ENCODE assay signal across 17 cellular contexts in genomic region chr2:150997702-150998480, GRCh38.
A peak's percentile ranks its signal among the peaks of the same experiment; 100 is the strongest.
DNase-seq lines count a peak whose midpoint lies in the region; ATAC-seq and TF ChIP-seq lines count a peak whose summit lies in the region.
"Had no signal": no experiment of that assay in that cellular context is flagged by ENCODE, and none has a peak within 500 bp of the region (broad histone marks: within the 10 kb centered on the region; RNA-seq: fewer than 3 reads in every experiment).

No MANE protein-coding gene starts in this region.

- TF ChIP-seq RAD21 in IMR-90 (IDR thresholded peaks at IDR 0.05; ENCODE audit: low read length) = no peak

- H3K4me3 Mint-ChIP-seq in endodermal cell (no peak overlapping the region), glutamatergic neuron (ENCODE audit: unreplicated experiment) (no peak overlapping the region)
- no peak overlapping the region for H3K4me3 Mint-ChIP-seq in naive thymus-derived CD4-positive, alpha-beta T cell
- H3K4me3 Mint-ChIP-seq: T-helper 2 cell treated with Interferon-gamma antibody and Interleukin-4, amounts not matched to agents 5 μg/mL and 100 μg/mL, for 36 hours had no signal

- H3K9ac ChIP-seq in IMR-90 (ENCODE audit: low read depth, low read length) (no peak overlapping the region), endodermal cell (ENCODE audit: extremely low read depth, low read length, poor library complexity, severe bottlenecking) (no peak overlapping the region), neuronal stem cell (ENCODE audit: low read depth, low read length, poor library complexity) (no peak overlapping the region)
- H3K9ac ChIP-seq: BLaER1 treated with 17β-estradiol and CSF1 and Interleukin-3, amounts not matched to agents 10 nM and 100 nM had no signal

- H2AK9ac ChIP-seq in IMR-90 (replicated peaks; ENCODE audit: low read depth, low read length, poor library complexity) = no peak overlapping the region

- H4K8ac ChIP-seq in IMR-90 (ENCODE audit: low read depth in 2 of 2, low read length in 2 of 2) = no peak overlapping the region
- H4K8ac ChIP-seq in neuronal stem cell (ENCODE audit: low read depth, low read length) = no peak overlapping the region

- no peak overlapping the region for H2AK5ac ChIP-seq in IMR-90 (ENCODE audit: low read depth, low read length)
- H2AK5ac ChIP-seq in neuronal stem cell (ENCODE audit: low read depth, low read length) = no peak overlapping the region

- H3K9me1 ChIP-seq in IMR-90 (ENCODE audit: insufficient read depth, low read length) = no peaks in the 10 kb centered on the region

- ATAC-seq in IMR-90 (ENCODE audit: low read depth) (no peak), HG03565 (IDR thresholded peaks at IDR 0.05; ENCODE audit: unreplicated experiment) (no peak)
- no peak for ATAC-seq in naive thymus-derived CD4-positive, alpha-beta T cell
- ATAC-seq: foreskin keratinocyte, mucosa of descending colon had no signal

- H3K27me3 Mint-ChIP-seq in endodermal cell (ENCODE audit: insufficient read depth) = no peaks in the 10 kb centered on the region
- peaks cover 0 to 6% (median 4%) of the 10 kb centered on the region in 5 donors for H3K27me3 Mint-ChIP-seq in naive thymus-derived CD4-positive, alpha-beta T cell
- no peaks in the 10 kb centered on the region for H3K27me3 Mint-ChIP-seq in glutamatergic neuron (ENCODE audit: unreplicated experiment)

- in situ Hi-C loops in IMR-90 (cut with MboI; ENCODE audit: low sequenced_read_pairs) = no loop called here

- intact Hi-C loops in IMR-90 (cut with micrococcal nuclease) = no loop called here
- intact Hi-C loops in naive thymus-derived CD4-positive, alpha-beta T cell (cut with micrococcal nuclease) = loop anchor here in 1 of 2 donors (10.0 kb wide), 1 partner anchor 1243 kb away; no protein-coding TSS in a partner anchor

- H2BK120ac ChIP-seq in IMR-90 (ENCODE audit: low read depth, low read length) (no peak overlapping the region), neuronal stem cell (ENCODE audit: low read depth, low read length) (no peak overlapping the region)

- no peak overlapping the region for H2AFZ ChIP-seq in IMR-90 (replicated peaks; ENCODE audit: low read length, poor library complexity)
- H2AFZ ChIP-seq in neuronal stem cell (ENCODE audit: low read length) = peak overlapping the region; percentile 3

- H2BK15ac ChIP-seq in IMR-90 (ENCODE audit: low read depth, low read length) = no peak overlapping the region
- no peak overlapping the region for H2BK15ac ChIP-seq in neuronal stem cell (ENCODE audit: low read length)

- TF ChIP-seq CTCF in IMR-90 (conservative IDR thresholded peaks at IDR 0.05; ENCODE audit: low read depth, low read length) = no peak
- no peak for TF ChIP-seq CTCF in endodermal cell (conservative IDR thresholded peaks at IDR 0.05)
- TF ChIP-seq CTCF in glutamatergic neuron (IDR thresholded peaks at IDR 0.05; ENCODE audit: partially characterized antibody, unreplicated experiment) = no peak

- CTCF ChIA-PET in IMR-90 (lab: Yijun Ruan, JAX) = no interaction called here
- CTCF ChIA-PET in naive thymus-derived CD4-positive, alpha-beta T cell (lab: Charles Lee) = no interaction called here

- no peaks in the 10 kb centered on the region for H3K4me1 Mint-ChIP-seq in endodermal cell
- no peaks in the 10 kb centered on the region for H3K4me1 Mint-ChIP-seq in naive thymus-derived CD4-positive, alpha-beta T cell
- peaks cover 3% of the 10 kb centered on the region for H3K4me1 Mint-ChIP-seq in glutamatergic neuron (ENCODE audit: low read depth, unreplicated experiment)

- WGBS in IMR-90 (ENCODE audit: extremely low coverage in 2 of 2, insufficient read length in 1 of 2), 2 experiments = no CpG with 5 or more reads among the region's 8 CpGs
- 90 to 97% methylated on average over 6 to 8 of the region's 8 CpGs for WGBS in endodermal cell (ENCODE audit: insufficient coverage in 1 of 2, insufficient read length in 1 of 2), 2 experiments
- no CpG with 5 or more reads among the region's 8 CpGs for WGBS in neuronal stem cell (ENCODE audit: extremely low coverage in 2 of 2, insufficient read length in 2 of 2, insufficient replicate concordance in 1 of 2), 2 donors

- H3K9me3 ChIP-seq in IMR-90 (ENCODE audit: control insufficient read depth, insufficient read depth, low read length) (no peaks in the 10 kb centered on the region), endodermal cell (ENCODE audit: control insufficient read depth, low read length) (no peaks in the 10 kb centered on the region), neuronal stem cell (replicated peaks in 1 of 2; ENCODE audit: control insufficient read depth in 2 of 2, insufficient read depth in 1 of 2, low read depth in 1 of 2, low read length in 2 of 2) (no peaks in the 10 kb centered on the region)
- H3K9me3 ChIP-seq in naive thymus-derived CD4-positive, alpha-beta T cell (ENCODE audit: control insufficient read depth in 2 of 3, low read length in 3 of 3) = no peaks in the 10 kb centered on the region
- H3K9me3 ChIP-seq: BLaER1 treated with 17β-estradiol and CSF1 and Interleukin-3, amounts not matched to agents 10 nM and 100 nM; mucosa of descending colon had no signal

- POLR2A ChIA-PET in IMR-90 (lab: Charles Lee; ENCODE audit: unreplicated experiment) = no interaction called here
- POLR2A ChIA-PET in naive thymus-derived CD4-positive, alpha-beta T cell (lab: Charles Lee) = no interaction called here

- no peak overlapping the region for H3K27ac Mint-ChIP-seq in endodermal cell
- no peak overlapping the region for H3K27ac Mint-ChIP-seq in naive thymus-derived CD4-positive, alpha-beta T cell
- no peak overlapping the region for H3K27ac Mint-ChIP-seq in glutamatergic neuron (ENCODE audit: unreplicated experiment)
- H3K27ac Mint-ChIP-seq: activated T-helper 2 cell treated with anti-CD3 and anti-CD28 coated beads, Interferon-gamma antibody, Interleukin-2, Interleukin-4, amounts not matched to agents 10 μg/mL and 5 μg/mL and 100 μg/mL, durations not matched to agents 14 hours and 24 hours and 36 hours; T-helper 2 cell treated with Interferon-gamma antibody and Interleukin-4, amounts not matched to agents 5 μg/mL and 100 μg/mL, for 36 hours had no signal

- H2BK12ac ChIP-seq in neuronal stem cell (ENCODE audit: low read length) = no peak overlapping the region

- BruUV-seq in IMR-90 (replicated peaks; lab: Mats Ljungman, UMichigan) = no TSS peak

- H3K4me1 ChIP-seq in IMR-90 (ENCODE audit: control insufficient read depth, insufficient read depth, low read length) (peaks cover 3% of the 10 kb centered on the region; the same call in 1 of the 2 replicates), endodermal cell (ENCODE audit: control insufficient read depth, insufficient read depth, low read length) (no peaks in the 10 kb centered on the region), neuronal stem cell (ENCODE audit: control insufficient read depth in 2 of 2, insufficient read depth in 1 of 2, low read depth in 1 of 2, low read length in 2 of 2) (no peaks in the 10 kb centered on the region)
- H3K4me1 ChIP-seq in naive thymus-derived CD4-positive, alpha-beta T cell (ENCODE audit: control insufficient read depth in 2 of 2, insufficient read depth in 2 of 2, low read length in 2 of 2) = no peaks in the 10 kb centered on the region
- H3K4me1 ChIP-seq: BLaER1 treated with 17β-estradiol and CSF1 and Interleukin-3, amounts not matched to agents 10 nM and 100 nM; foreskin keratinocyte had no signal

- H3K79me1 ChIP-seq in IMR-90 (ENCODE audit: low read depth in 1 of 2, low read length in 2 of 2) = no peaks in the 10 kb centered on the region
- H3K79me1 ChIP-seq in neuronal stem cell (ENCODE audit: low read depth, low read length) = no peaks in the 10 kb centered on the region

- TF ChIP-seq POLR2A in IMR-90 (IDR thresholded peaks at IDR 0.05; ENCODE audit: low read depth, low read length) = no peak

- H3K18ac ChIP-seq in IMR-90 (ENCODE audit: low read depth, low read length) (no peak overlapping the region), neuronal stem cell (ENCODE audit: low read length) (no peak overlapping the region)

- peak overlapping the region; percentile 36; the same call in 1 of the 2 replicates for H4K5ac ChIP-seq in IMR-90 (ENCODE audit: low read depth, low read length)

- H3K4ac ChIP-seq in IMR-90 (ENCODE audit: low read depth, low read length) (no peak overlapping the region), neuronal stem cell (ENCODE audit: low read length) (no peak overlapping the region)

- no peak overlapping the region; the same call in 1 of the 2 replicates for H4K91ac ChIP-seq in IMR-90 (ENCODE audit: insufficient read depth, low read depth, low read length)
- H4K91ac ChIP-seq in neuronal stem cell (ENCODE audit: low read depth, low read length, poor library complexity) = no peak overlapping the region

- no peak overlapping the region; the same call in 1 of the 2 replicates for H3K27ac ChIP-seq in IMR-90 (ENCODE audit: insufficient read depth, low read length)
- peak overlapping the region; percentile 54 for H3K27ac ChIP-seq in endodermal cell (ENCODE audit: low read depth, low read length)
- no peak overlapping the region for H3K27ac ChIP-seq in neuronal stem cell (replicated peaks; ENCODE audit: low read length)
- no peak overlapping the region for H3K27ac ChIP-seq in naive thymus-derived CD4-positive, alpha-beta T cell (ENCODE audit: low read depth, low read length)
- H3K27ac ChIP-seq: BLaER1 treated with 17β-estradiol and CSF1 and Interleukin-3, amounts not matched to agents 10 nM and 100 nM; cardiac muscle cell; foreskin keratinocyte had no signal

- H3K36me3 ChIP-seq in IMR-90 (ENCODE audit: control insufficient read depth, insufficient read depth, low read length) = no peaks in the 10 kb centered on the region
- no peaks in the 10 kb centered on the region for H3K36me3 ChIP-seq in endodermal cell (ENCODE audit: control insufficient read depth, insufficient read depth, low read length)
- H3K36me3 ChIP-seq in neuronal stem cell (replicated peaks in 1 of 2; ENCODE audit: control insufficient read depth in 2 of 2, insufficient read depth in 2 of 2, low read length in 2 of 2) = no peaks in the 10 kb centered on the region
- no peaks in the 10 kb centered on the region for H3K36me3 ChIP-seq in naive thymus-derived CD4-positive, alpha-beta T cell (ENCODE audit: control insufficient read depth in 2 of 3, insufficient read depth in 3 of 3, low read length in 3 of 3)
- H3K36me3 ChIP-seq: BLaER1 treated with 17β-estradiol and CSF1 and Interleukin-3, amounts not matched to agents 10 nM and 100 nM; cardiac muscle cell had no signal

- DNase-seq in DMS 273 (lab: John Stamatoyannopoulos, UW; ENCODE audit: unreplicated experiment) (peak; percentile 74), IMR-90 (no peak), endodermal cell (no peak), neuronal stem cell (ENCODE audit: low spot score) (no peak), glutamatergic neuron (no peak)
- DNase-seq in naive thymus-derived CD4-positive, alpha-beta T cell = no peak
- DNase-seq: activated CD4-positive, CD25-positive, alpha-beta regulatory T cell; effector CD4-positive, alpha-beta T cell; foreskin keratinocyte; mucosa of descending colon; Right ventricle myocardium superior; stimulated activated CD4-positive, alpha-beta T cell treated with anti-CD3 and anti-CD28 coated beads, Interleukin-2, amount 100 ng/mL, for 24 hours had no signal

- no peaks in the 10 kb centered on the region for H3K36me3 Mint-ChIP-seq in endodermal cell (ENCODE audit: low read depth)
- H3K36me3 Mint-ChIP-seq in naive thymus-derived CD4-positive, alpha-beta T cell = no peaks in the 10 kb centered on the region
- no peaks in the 10 kb centered on the region for H3K36me3 Mint-ChIP-seq in glutamatergic neuron (ENCODE audit: unreplicated experiment)

- H3K14ac ChIP-seq in IMR-90 (replicated peaks; ENCODE audit: low read depth, low read length) = no peak overlapping the region
- H3K14ac ChIP-seq in neuronal stem cell (ENCODE audit: low read length) = no peak overlapping the region

- dilution Hi-C loops in IMR-90 (cut with HindIII; ENCODE audit: low sequenced_read_pairs, unreplicated experiment) = no loop called here

- no peaks in the 10 kb centered on the region for H3K9me3 Mint-ChIP-seq in endodermal cell
- H3K9me3 Mint-ChIP-seq in naive thymus-derived CD4-positive, alpha-beta T cell = peaks cover 0 to 5% (median 0%) of the 10 kb centered on the region in 11 donors
- peaks cover 2% of the 10 kb centered on the region for H3K9me3 Mint-ChIP-seq in glutamatergic neuron (ENCODE audit: unreplicated experiment)
- H3K9me3 Mint-ChIP-seq: activated T-helper 2 cell treated with anti-CD3 and anti-CD28 coated beads, Interferon-gamma antibody, Interleukin-2, Interleukin-4, amounts not matched to agents 10 μg/mL and 5 μg/mL and 100 μg/mL, durations not matched to agents 14 hours and 24 hours and 36 hours; T-helper 2 cell treated with Interferon-gamma antibody and Interleukin-4, amounts not matched to agents 5 μg/mL and 100 μg/mL, for 36 hours had no signal

- H3K4me3 ChIP-seq in IMR-90 (ENCODE audit: insufficient read depth, low read depth, low read length) (no peak overlapping the region), endodermal cell (ENCODE audit: low read length) (no peak overlapping the region), neuronal stem cell (ENCODE audit: low read length in 2 of 2) (no peak overlapping the region)
- no peak overlapping the region for H3K4me3 ChIP-seq in naive thymus-derived CD4-positive, alpha-beta T cell (ENCODE audit: low read length)
- H3K4me3 ChIP-seq: BLaER1 treated with 17β-estradiol and CSF1 and Interleukin-3, amounts not matched to agents 10 nM and 100 nM; cardiac muscle cell; mucosa of descending colon had no signal

- no peak overlapping the region for H3K56ac ChIP-seq in IMR-90 (ENCODE audit: extremely low read depth, insufficient read depth, low read length)

- no peak overlapping the region for H3K23ac ChIP-seq in IMR-90 (ENCODE audit: low read depth, low read length)
- H3K23ac ChIP-seq in neuronal stem cell (ENCODE audit: low read depth, low read length, poor library complexity) = no peak overlapping the region

- H3K4me2 ChIP-seq in IMR-90 (ENCODE audit: low read depth, low read length) = no peak overlapping the region
- H3K4me2 ChIP-seq in neuronal stem cell (ENCODE audit: insufficient read depth, low read length, poor library complexity, severe bottlenecking) = no peak overlapping the region
- H3K4me2 ChIP-seq: BLaER1 treated with 17β-estradiol and CSF1 and Interleukin-3, amounts not matched to agents 10 nM and 100 nM had no signal

- H3K27me3 ChIP-seq in IMR-90 (ENCODE audit: control insufficient read depth, insufficient read depth, low read length) (no peaks in the 10 kb centered on the region), endodermal cell (ENCODE audit: control insufficient read depth, insufficient read depth, low read length, poor library complexity, severe bottlenecking) (no peaks in the 10 kb centered on the region), neuronal stem cell (ENCODE audit: control insufficient read depth in 3 of 3, insufficient read depth in 3 of 3, low read depth in 1 of 3, low read length in 3 of 3) (no peaks in the 10 kb centered on the region)
- H3K27me3 ChIP-seq in naive thymus-derived CD4-positive, alpha-beta T cell (ENCODE audit: control insufficient read depth in 2 of 2, insufficient read depth in 2 of 2, low read length in 2 of 2) = no peaks in the 10 kb centered on the region
- H3K27me3 ChIP-seq: BLaER1 treated with 17β-estradiol and CSF1 and Interleukin-3, amounts not matched to agents 10 nM and 100 nM; cardiac muscle cell; foreskin keratinocyte had no signal

- H2BK5ac ChIP-seq in IMR-90 (ENCODE audit: low read depth, low read length, poor library complexity, severe bottlenecking) (no peak overlapping the region), neuronal stem cell (ENCODE audit: low read length) (no peak overlapping the region)

- no peaks in the 10 kb centered on the region for H4K20me1 ChIP-seq in IMR-90 (ENCODE audit: insufficient read depth, low read length)
- H4K20me1 ChIP-seq: BLaER1 treated with 17β-estradiol and CSF1 and Interleukin-3, amounts not matched to agents 10 nM and 100 nM had no signal

- H2BK20ac ChIP-seq in IMR-90 (ENCODE audit: low read depth, low read length) = no peak overlapping the region
